Comparison of ENCODE assay signal across 1 cellular context in the genomic region with DNA sequence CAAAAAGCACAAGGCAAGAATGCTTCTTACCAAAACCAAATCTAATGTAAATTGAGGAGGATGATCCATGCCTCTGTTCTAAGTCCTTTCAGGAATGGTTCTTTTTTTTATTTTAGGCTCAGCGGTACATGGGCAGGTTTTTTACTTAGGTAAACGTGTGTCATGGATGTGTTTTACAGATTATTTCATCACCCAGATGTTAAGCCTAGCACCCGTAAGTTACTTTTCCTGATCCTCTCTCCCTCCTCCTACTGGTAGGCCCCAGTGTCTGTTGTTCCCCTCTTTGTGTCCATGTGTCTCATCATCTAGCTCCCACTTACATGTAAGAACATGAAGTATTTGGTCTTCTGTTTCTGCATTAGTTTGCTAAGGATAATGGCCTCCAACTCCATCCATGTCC.
TF ChIP-seq lines count a peak whose summit lies in the region.

No MANE protein-coding gene starts in this region.

TF ChIP-seq in HepG2, 621 proteins besides CTCF, POLR2A, EP300 and RAD21 (continued from another document):
- TF ChIP-seq, protein P1, sequence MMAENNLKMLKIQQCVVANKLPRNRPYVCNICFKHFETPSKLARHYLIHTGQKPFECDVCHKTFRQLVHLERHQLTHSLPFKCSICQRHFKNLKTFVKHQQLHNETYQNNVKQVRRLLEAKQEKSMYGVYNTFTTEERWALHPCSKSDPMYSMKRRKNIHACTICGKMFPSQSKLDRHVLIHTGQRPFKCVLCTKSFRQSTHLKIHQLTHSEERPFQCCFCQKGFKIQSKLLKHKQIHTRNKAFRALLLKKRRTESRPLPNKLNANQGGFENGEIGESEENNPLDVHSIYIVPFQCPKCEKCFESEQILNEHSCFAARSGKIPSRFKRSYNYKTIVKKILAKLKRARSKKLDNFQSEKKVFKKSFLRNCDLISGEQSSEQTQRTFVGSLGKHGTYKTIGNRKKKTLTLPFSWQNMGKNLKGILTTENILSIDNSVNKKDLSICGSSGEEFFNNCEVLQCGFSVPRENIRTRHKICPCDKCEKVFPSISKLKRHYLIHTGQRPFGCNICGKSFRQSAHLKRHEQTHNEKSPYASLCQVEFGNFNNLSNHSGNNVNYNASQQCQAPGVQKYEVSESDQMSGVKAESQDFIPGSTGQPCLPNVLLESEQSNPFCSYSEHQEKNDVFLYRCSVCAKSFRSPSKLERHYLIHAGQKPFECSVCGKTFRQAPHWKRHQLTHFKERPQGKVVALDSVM (CRISPR knock-in tag; IDR thresholded peaks at IDR 0.05), result no peak
- TF ChIP-seq ZNF510 (CRISPR knock-in tag; IDR thresholded peaks at IDR 0.05; ENCODE audit: low read depth) (no peak), ZC3H13 (CRISPR knock-in tag; IDR thresholded peaks at IDR 0.05) (no peak), ZNF569 (CRISPR knock-in tag; IDR thresholded peaks at IDR 0.05; ENCODE audit: borderline replicate concordance) (no peak), MED1 (CRISPR knock-in tag; IDR thresholded peaks at IDR 0.05) (no peak), CCDC6 (CRISPR knock-in tag; IDR thresholded peaks at IDR 0.05) (no peak), SNAI1 (CRISPR knock-in tag; IDR thresholded peaks at IDR 0.05; ENCODE audit: borderline replicate concordance) (no peak)
- TF ChIP-seq, protein P2, sequence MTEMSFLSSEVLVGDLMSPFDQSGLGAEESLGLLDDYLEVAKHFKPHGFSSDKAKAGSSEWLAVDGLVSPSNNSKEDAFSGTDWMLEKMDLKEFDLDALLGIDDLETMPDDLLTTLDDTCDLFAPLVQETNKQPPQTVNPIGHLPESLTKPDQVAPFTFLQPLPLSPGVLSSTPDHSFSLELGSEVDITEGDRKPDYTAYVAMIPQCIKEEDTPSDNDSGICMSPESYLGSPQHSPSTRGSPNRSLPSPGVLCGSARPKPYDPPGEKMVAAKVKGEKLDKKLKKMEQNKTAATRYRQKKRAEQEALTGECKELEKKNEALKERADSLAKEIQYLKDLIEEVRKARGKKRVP (CRISPR knock-in tag; IDR thresholded peaks at IDR 0.05), result peak in 1 of 2 experiments; percentile 84; a peak in 2 of 4 replicates
- TF ChIP-seq, protein P3, sequence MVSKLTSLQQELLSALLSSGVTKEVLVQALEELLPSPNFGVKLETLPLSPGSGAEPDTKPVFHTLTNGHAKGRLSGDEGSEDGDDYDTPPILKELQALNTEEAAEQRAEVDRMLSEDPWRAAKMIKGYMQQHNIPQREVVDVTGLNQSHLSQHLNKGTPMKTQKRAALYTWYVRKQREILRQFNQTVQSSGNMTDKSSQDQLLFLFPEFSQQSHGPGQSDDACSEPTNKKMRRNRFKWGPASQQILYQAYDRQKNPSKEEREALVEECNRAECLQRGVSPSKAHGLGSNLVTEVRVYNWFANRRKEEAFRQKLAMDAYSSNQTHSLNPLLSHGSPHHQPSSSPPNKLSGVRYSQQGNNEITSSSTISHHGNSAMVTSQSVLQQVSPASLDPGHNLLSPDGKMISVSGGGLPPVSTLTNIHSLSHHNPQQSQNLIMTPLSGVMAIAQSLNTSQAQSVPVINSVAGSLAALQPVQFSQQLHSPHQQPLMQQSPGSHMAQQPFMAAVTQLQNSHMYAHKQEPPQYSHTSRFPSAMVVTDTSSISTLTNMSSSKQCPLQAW (CRISPR knock-in tag; IDR thresholded peaks at IDR 0.05), result no peak
TF ChIP-seq in HepG2: peak in this region for 5.
